ENCODE assay signal across 25 cellular contexts in genomic region chr14:34985740-34986139, GRCh38. TPM values are rescaled to one million over a fixed set of nuclear protein-coding genes. Genes with fewer than 3 reads are reported as not detected.
DNase-seq lines count a peak whose midpoint lies in the region; ATAC-seq, FAIRE-seq and TF ChIP-seq lines count a peak whose summit lies in the region.
"Had no signal": no experiment of that assay in that cellular context is flagged by ENCODE, and none has a peak within 500 bp of the region (broad histone marks: within the 10 kb centered on the region; RNA-seq: fewer than 3 reads in every experiment).

No MANE protein-coding gene starts in this region.

- H3K4me1 Mint-ChIP-seq in CD4-positive, CD25-positive, alpha-beta regulatory T cell = peaks cover 22 to 36% (median 27%) of the 10 kb centered on the region in 4 donors
- peaks cover 9% of the 10 kb centered on the region for H3K4me1 Mint-ChIP-seq in activated CD8-positive, alpha-beta T cell treated with anti-CD3 and anti-CD28 coated beads, Interleukin-2, amount 10 ng/mL, durations not matched to agents 7 days and 5 days (ENCODE audit: low read depth)
- H3K4me1 Mint-ChIP-seq in nephron = peaks cover 36% of the 10 kb centered on the region

- CTCF ChIA-PET in HEK293 (lab: Yijun Ruan, JAX) = interaction anchor here (0.6 kb wide), 1 partner anchor 233 kb away, joined by 3 read pairs; no protein-coding TSS in a partner anchor
- CTCF ChIA-PET in activated CD8-positive, alpha-beta T cell treated with anti-CD3 and anti-CD28 coated beads, Interleukin-2, amount 10 ng/mL, durations not matched to agents 7 days and 5 days (lab: Charles Lee) = no interaction called here

- no peak for TF ChIP-seq CTCF in HEK293 (tag by site-specific recombination; IDR thresholded peaks at IDR 0.05)
- TF ChIP-seq CTCF in nephron (IDR thresholded peaks at IDR 0.05; ENCODE audit: unreplicated experiment in 3 of 3) = no peak

- POLR2A ChIA-PET in HEK293 (lab: Yijun Ruan, JAX) = no interaction called here
- POLR2A ChIA-PET in activated CD8-positive, alpha-beta T cell treated with anti-CD3 and anti-CD28 coated beads, Interleukin-2, amount 10 ng/mL, durations not matched to agents 7 days and 5 days (lab: Charles Lee) = no interaction called here

- no peaks in the 10 kb centered on the region for H3K9me3 ChIP-seq in CD4-positive, CD25-positive, alpha-beta regulatory T cell (ENCODE audit: control insufficient read depth in 2 of 2, low read length in 2 of 2)
- no peaks in the 10 kb centered on the region for H3K9me3 ChIP-seq in HEK293 (ENCODE audit: control insufficient read depth, insufficient read depth, low read depth, low read length)
- H3K9me3 ChIP-seq: thyroid gland had no signal

- H3K9me3 Mint-ChIP-seq in CD4-positive, CD25-positive, alpha-beta regulatory T cell = no peaks in the 10 kb centered on the region
- H3K9me3 Mint-ChIP-seq in activated CD8-positive, alpha-beta T cell treated with anti-CD3 and anti-CD28 coated beads, Interleukin-2, amount 10 ng/mL, durations not matched to agents 7 days and 5 days (ENCODE audit: insufficient read depth) = no peaks in the 10 kb centered on the region
- H3K9me3 Mint-ChIP-seq in nephron = no peaks in the 10 kb centered on the region

- H3K4me1 ChIP-seq in CD4-positive, CD25-positive, alpha-beta regulatory T cell (ENCODE audit: control insufficient read depth, insufficient read depth, low read length, poor library complexity, severe bottlenecking) = peaks cover 28% of the 10 kb centered on the region
- H3K4me1 ChIP-seq in HEK293 (ENCODE audit: control insufficient read depth, insufficient read depth, low read length) = no peaks in the 10 kb centered on the region; the same call in none of the 2 replicates

- H3K27me3 Mint-ChIP-seq in CD4-positive, CD25-positive, alpha-beta regulatory T cell = no peaks in the 10 kb centered on the region
- H3K27me3 Mint-ChIP-seq in activated CD8-positive, alpha-beta T cell treated with anti-CD3 and anti-CD28 coated beads, Interleukin-2, amount 10 ng/mL, durations not matched to agents 7 days and 5 days (ENCODE audit: low read depth) = no peaks in the 10 kb centered on the region
- H3K27me3 Mint-ChIP-seq in nephron (ENCODE audit: low read depth) = no peaks in the 10 kb centered on the region

- ATAC-seq in CD4-positive, CD25-positive, alpha-beta regulatory T cell (ENCODE audit: low read depth in 2 of 2) = no peak
- ATAC-seq in activated CD8-positive, alpha-beta T cell treated with anti-CD3 and anti-CD28 coated beads, Interleukin-2, amount 10 ng/mL, durations not matched to agents 7 days and 5 days = no peak
- no peak for ATAC-seq in HG03378 (IDR thresholded peaks at IDR 0.05; ENCODE audit: unreplicated experiment)

- no peaks in the 10 kb centered on the region for H3K27me3 ChIP-seq in CD4-positive, CD25-positive, alpha-beta regulatory T cell (ENCODE audit: control insufficient read depth, insufficient read depth, low read length)
- H3K27me3 ChIP-seq: cardiac muscle cell, thyroid gland had no signal

- H3K36me3 Mint-ChIP-seq in CD4-positive, CD25-positive, alpha-beta regulatory T cell = peaks cover 16% of the 10 kb centered on the region
- peaks cover 14% of the 10 kb centered on the region for H3K36me3 Mint-ChIP-seq in activated CD8-positive, alpha-beta T cell treated with anti-CD3 and anti-CD28 coated beads, Interleukin-2, amount 10 ng/mL, durations not matched to agents 7 days and 5 days (ENCODE audit: low read depth)
- H3K36me3 Mint-ChIP-seq in nephron (ENCODE audit: low read depth) = peaks cover 4% of the 10 kb centered on the region

- peak overlapping the region in 2 of 4 donors; percentile 57 to 58 for H3K4me3 Mint-ChIP-seq in CD4-positive, CD25-positive, alpha-beta regulatory T cell
- peak overlapping the region; percentile 15 for H3K4me3 Mint-ChIP-seq in activated CD8-positive, alpha-beta T cell treated with anti-CD3 and anti-CD28 coated beads, Interleukin-2, amount 10 ng/mL, durations not matched to agents 7 days and 5 days
- H3K4me3 Mint-ChIP-seq in nephron = peak overlapping the region in 2 of 3 experiments; percentile 67 to 86

- H3K36me3 ChIP-seq in CD4-positive, CD25-positive, alpha-beta regulatory T cell (ENCODE audit: control insufficient read depth, insufficient read depth, low read length) = no peaks in the 10 kb centered on the region
- no peaks in the 10 kb centered on the region; a peak in 1 of 3 replicates for H3K36me3 ChIP-seq in HEK293 (ENCODE audit: control insufficient read depth in 2 of 2, insufficient read depth in 1 of 2, low read length in 2 of 2)
- H3K36me3 ChIP-seq: cardiac muscle cell, thyroid gland had no signal

- no peak for FAIRE-seq in GM19239 (lab: Jason Lieb, UNC)
- FAIRE-seq: GM12892 had no signal

- no peak for DNase-seq in CD4-positive, CD25-positive, alpha-beta regulatory T cell
- no peak for DNase-seq in activated CD8-positive, alpha-beta T cell treated with anti-CD3 and anti-CD28 coated beads, Interleukin-2, amount 10 ng/mL, durations not matched to agents 7 days and 5 days
- no peak for DNase-seq in GM19239 (ENCODE audit: insufficient read length, low spot score)
- no peak for DNase-seq in NCI-H510A treated with DMSO at 0.1 percent for 48 hours (lab: John Stamatoyannopoulos, UW)
- DNase-seq: activated CD4-positive, alpha-beta T cell treated with anti-CD3 and anti-CD28 coated beads for 4 hours; activated CD8-positive, alpha-beta memory T cell treated with anti-CD3 and anti-CD28 coated beads, Interleukin-2, amount 50 U/mL, for 48 hours; activated gamma-delta T cell treated with Interleukin-2 at 50 U/mL for 16 hours; amygdala; COR-L47; cortex of kidney; DMS79; NCI-H187; NCI-H748 treated with DMSO at 0.1 percent for 48 hours; OCI-M1; SHP77; stimulated activated CD4-positive, alpha-beta T cell treated with anti-CD3 and anti-CD28 coated beads, Interleukin-2, amount 100 ng/mL, for 48 hours; stimulated activated naive CD4-positive, alpha-beta T cell; T-helper 1 cell; thyroid gland had no signal

- H3K4me3 ChIP-seq in CD4-positive, CD25-positive, alpha-beta regulatory T cell (ENCODE audit: low read depth, low read length) = peak overlapping the region; percentile 43
- H3K4me3 ChIP-seq in HEK293 (ENCODE audit: low read depth, low read length) = no peak overlapping the region
- H3K4me3 ChIP-seq: cardiac muscle cell, lung, thyroid gland had no signal

- H3K27ac ChIP-seq in CD4-positive, CD25-positive, alpha-beta regulatory T cell (ENCODE audit: insufficient read depth, low read length, poor library complexity, severe bottlenecking) = no peak overlapping the region
- no peak overlapping the region for H3K27ac ChIP-seq in HEK293 (ENCODE audit: extremely low read depth, low read depth, low read length)
- H3K27ac ChIP-seq: cardiac muscle cell, thyroid gland had no signal

- no peak overlapping the region for H3K27ac Mint-ChIP-seq in CD4-positive, CD25-positive, alpha-beta regulatory T cell
- no peak overlapping the region for H3K27ac Mint-ChIP-seq in activated CD8-positive, alpha-beta T cell treated with anti-CD3 and anti-CD28 coated beads, Interleukin-2, amount 10 ng/mL, durations not matched to agents 7 days and 5 days
- peak overlapping the region; percentile 4 to 84 (median 31) for H3K27ac Mint-ChIP-seq in nephron

TF ChIP-seq in HEK293, 187 proteins besides CTCF, POLR2A, EP300 and RAD21:
- peak; percentile 57; the same call in 1 of the 2 replicates for TF ChIP-seq PRDM1 (tag by site-specific recombination; IDR thresholded peaks at IDR 0.05)
- no peak for TF ChIP-seq ZSCAN23 (tag by site-specific recombination; IDR thresholded peaks at IDR 0.05)

RNA-seq across cellular contexts. Expression of gene SRP54, which starts 2.9 kb away (rescaled TPM):
- total RNA-seq in CD4-positive, CD25-positive, alpha-beta regulatory T cell = 44.0 TPM
- polyA plus RNA-seq in CD4-positive, CD25-positive, alpha-beta regulatory T cell = 10 to 100 TPM; 32.9 to 46.1 (median 42.9) TPM
- 10 to 100 TPM; 58.6 to 61.6 TPM for total RNA-seq in activated CD8-positive, alpha-beta T cell treated with anti-CD3 and anti-CD28 coated beads, Interleukin-2, amount 10 ng/mL, durations not matched to agents 7 days and 5 days

Comparison
In these comparisons a context has a peak if more than half of its experiments do, and no peak if none do; other contexts are left out.
1. H3K27ac Mint-ChIP-seq: peak in nephron (3 of 3); none in CD4-positive, CD25-positive, alpha-beta regulatory T cell (0 of 3) and activated CD8-positive, alpha-beta T cell treated with anti-CD3 and anti-CD28 coated beads, Interleukin-2, amount 10 ng/mL, durations not matched to agents 7 days and 5 days (single experiment).